ENCODE assay signal across 3 cellular contexts in genomic region chr17:44818508-44818907, GRCh38. TPM values are rescaled to one million over a fixed set of nuclear protein-coding genes. Genes with fewer than 3 reads are reported as not detected.
"Had no signal": no experiment of that assay in that cellular context is flagged by ENCODE, and none has a peak within 500 bp of the region (broad histone marks: within the 10 kb centered on the region; RNA-seq: fewer than 3 reads in every experiment).

No MANE protein-coding gene starts in this region.

RNA-seq across cellular contexts. Expression of gene GJC1, which starts 11.6 kb away (rescaled TPM):
- total RNA-seq: HT-29 had no signal

RNA-seq across cellular contexts. Expression of gene HIGD1B, which starts 29.2 kb away (rescaled TPM):
- total RNA-seq: HT-29, M059J, SJSA1 had no signal
